In the genomic region with DNA sequence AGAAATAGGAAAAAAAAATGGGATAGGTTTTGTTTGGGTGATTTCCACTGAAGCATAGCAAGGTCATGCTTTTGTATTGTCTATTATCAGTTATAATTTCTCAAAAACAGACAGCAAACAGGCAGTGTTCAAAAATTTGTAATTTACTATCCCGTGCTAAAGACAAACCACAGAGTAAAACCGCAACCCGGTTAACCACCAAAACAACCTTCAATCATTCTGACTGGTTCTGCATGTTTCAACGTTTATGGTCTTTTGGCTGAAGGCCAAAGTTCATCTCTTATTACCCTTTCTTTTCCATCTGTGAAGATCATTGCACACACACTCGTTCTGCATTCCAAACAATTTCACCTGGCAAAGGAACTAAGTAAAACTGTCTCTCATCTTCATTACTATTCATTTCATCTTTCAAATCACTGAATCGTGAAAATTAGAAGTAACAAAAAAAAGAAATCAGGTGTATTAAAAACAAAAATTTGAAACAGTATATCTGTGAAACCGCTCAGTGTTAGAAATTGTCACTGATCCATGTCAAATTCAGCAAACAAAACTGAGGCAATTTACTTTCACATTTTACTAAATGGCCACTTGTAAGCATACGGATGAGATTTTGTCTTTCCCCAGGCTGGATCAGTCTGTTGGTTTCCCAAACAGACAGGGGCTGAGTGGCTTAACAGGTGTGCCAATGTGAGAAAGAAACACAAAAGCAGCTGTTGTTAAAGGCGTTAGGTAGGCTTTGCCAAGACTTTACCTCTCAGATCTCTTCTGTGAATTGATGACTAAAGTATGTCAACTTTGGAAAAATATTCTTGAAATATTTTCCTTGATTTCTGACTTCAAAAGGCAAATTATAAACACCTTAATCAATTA, we compare ENCODE assay signal across 12 cellular contexts.
DNase-seq lines count a peak whose midpoint lies in the region; ATAC-seq and TF ChIP-seq lines count a peak whose summit lies in the region.
"Had no signal": no experiment of that assay in that cellular context is flagged by ENCODE, and none has a peak within 500 bp of the region (broad histone marks: within the 10 kb centered on the region; RNA-seq: fewer than 3 reads in every experiment).

No MANE protein-coding gene starts in this region.

- no peaks in the 10 kb centered on the region for H3K9me2 ChIP-seq in GM23248 (ENCODE audit: insufficient read depth)

- no peaks in the 10 kb centered on the region for H3F3A ChIP-seq in GM23248 (ENCODE audit: insufficient read depth)

- WGBS in GM23248 (ENCODE audit: low coverage in 1 of 2, low lambda C conversion rate in 2 of 2, missing lambda C conversion rate in 2 of 2), 2 experiments: 8 to 9% methylated on average over 9 of the region's 9 CpGs

- no peaks in the 10 kb centered on the region for H3K79me2 ChIP-seq in GM23248 (ENCODE audit: insufficient read depth)

- no peak overlapping the region for H3K4me2 ChIP-seq in GM23248 (ENCODE audit: unreplicated experiment)

- H3K4me1 ChIP-seq in HAP-1: no peaks in the 10 kb centered on the region
- no peaks in the 10 kb centered on the region for H3K4me1 ChIP-seq in GM23248 (ENCODE audit: insufficient read depth)

- H3K4me3 ChIP-seq in NB4 (ENCODE audit: low read depth, low read length): no peak overlapping the region
- H3K4me3 ChIP-seq in HAP-1: no peak overlapping the region
- H3K4me3 ChIP-seq in GM23248: no peak overlapping the region
- H3K4me3 ChIP-seq: thoracic aorta had no signal

- no peaks in the 10 kb centered on the region for H4K20me1 ChIP-seq in GM23248 (ENCODE audit: insufficient read depth)

- DNase-seq in DMS153 (lab: John Stamatoyannopoulos, UW) (peak; percentile 93), NB4 (ENCODE audit: low read depth) (peak; percentile 71), NCI-H446 treated with DMSO at 0.1 percent for 48 hours (lab: John Stamatoyannopoulos, UW) (peak; percentile 74), GM19238 (ENCODE audit: insufficient read length, low spot score) (no peak), HAP-1 (ENCODE audit: low spot score in 2 of 2) (no peak), GM23248 (no peak)
- DNase-seq: activated CD4-positive, alpha-beta T cell treated with anti-CD3 and anti-CD28 coated beads, Interleukin-2, amount 10 ng/mL, durations not matched to agents 24 days and 14 days; NCI-H524 treated with DMSO at 0.1 percent for 48 hours; stimulated activated CD4-positive, alpha-beta T cell treated with anti-CD3 and anti-CD28 coated beads, Interleukin-4, amount 100 ng/mL, for 4 hours had no signal

- in situ Hi-C loops in HAP-1 (cut with MboI; ENCODE audit: low sequenced_read_pairs): no loop called here
- in situ Hi-C loops in GM23248 (cut with MboI): no loop called here

- no peak for TF ChIP-seq POLR2A in NB4 (IDR thresholded peaks at IDR 0.05; ENCODE audit: extremely low read depth, insufficient read length)

- H3K27me3 ChIP-seq in HAP-1 (ENCODE audit: low read depth) (no peaks in the 10 kb centered on the region), GM23248 (replicated peaks; ENCODE audit: insufficient read depth) (no peaks in the 10 kb centered on the region)

- no peak overlapping the region for H2AFZ ChIP-seq in GM23248

- H3K36me3 ChIP-seq in HAP-1 (replicated peaks) (no peaks in the 10 kb centered on the region), GM23248 (ENCODE audit: low read depth) (no peaks in the 10 kb centered on the region)
- H3K36me3 ChIP-seq: thoracic aorta had no signal

- H3K27ac ChIP-seq in VCaP: peak overlapping the region; percentile 67
- no peak overlapping the region for H3K27ac ChIP-seq in GM23248
- H3K27ac ChIP-seq: thoracic aorta had no signal

- no peak overlapping the region for H3K9ac ChIP-seq in GM23248

- ATAC-seq in HG03159 (IDR thresholded peaks at IDR 0.05; ENCODE audit: unreplicated experiment): no peak

- TF ChIP-seq CTCF in NB4 (IDR thresholded peaks at IDR 0.05; ENCODE audit: low read depth, low read length) (no peak), VCaP (conservative IDR thresholded peaks at IDR 0.05) (no peak)

- no peaks in the 10 kb centered on the region for H3K9me3 ChIP-seq in HAP-1
- H3K9me3 ChIP-seq in GM23248 (ENCODE audit: low read depth): no peaks in the 10 kb centered on the region
- H3K9me3 ChIP-seq: thoracic aorta had no signal

Comparison
In these comparisons a context has a peak if more than half of its experiments do, and no peak if none do; other contexts are left out.
1. DNase-seq: peak in DMS153 (single experiment), NB4 (single experiment) and NCI-H446 treated with DMSO at 0.1 percent for 48 hours (single experiment); none in GM19238 (single experiment), HAP-1 (0 of 2) and GM23248 (single experiment).